20 cellular contexts compared by ENCODE assay signal in the genomic region with DNA sequence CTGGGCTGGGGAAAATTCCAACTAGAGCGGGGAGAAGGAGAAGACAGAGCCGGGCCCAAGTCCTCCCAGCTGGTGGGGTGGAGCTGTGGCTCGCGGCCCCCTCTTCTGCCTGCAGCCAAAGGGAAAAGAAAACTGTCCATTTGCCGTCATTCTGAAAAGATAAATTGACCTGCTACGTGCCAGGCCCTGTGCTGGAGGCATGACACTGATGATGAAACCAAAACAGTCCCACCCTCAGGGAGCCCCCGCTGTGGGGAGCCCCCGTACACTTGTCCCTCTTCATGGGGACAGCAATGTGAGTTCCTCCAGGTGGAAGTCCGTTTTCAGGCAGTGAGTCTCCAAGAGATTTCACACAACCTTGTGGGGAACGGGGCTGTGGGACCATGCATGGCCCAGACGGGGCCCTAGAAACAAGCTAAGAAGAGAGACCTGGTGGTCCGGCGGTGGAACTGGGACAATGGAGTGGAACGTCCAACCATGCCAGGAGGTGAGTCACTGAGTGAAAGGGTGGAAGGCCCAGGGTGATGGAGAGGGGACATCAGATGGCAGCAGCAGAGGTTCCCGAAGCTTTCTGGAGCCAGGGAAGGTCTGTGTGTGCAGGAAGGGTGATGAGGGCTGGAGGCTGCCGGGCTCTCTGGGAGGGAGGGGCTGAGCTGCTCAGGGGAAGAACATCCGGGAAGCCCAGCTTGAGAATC.
DNase-seq lines count a peak whose midpoint lies in the region; FAIRE-seq and TF ChIP-seq lines count a peak whose summit lies in the region.
"Had no signal": no experiment of that assay in that cellular context is flagged by ENCODE, and none has a peak within 500 bp of the region (broad histone marks: within the 10 kb centered on the region; RNA-seq: fewer than 3 reads in every experiment).

No MANE protein-coding gene starts in this region.

- peaks cover 0 to 13% (median 0%) of the 10 kb centered on the region in 4 donors for H3K27me3 ChIP-seq in esophagus muscularis mucosa
- peaks cover 5 to 26% (median 10%) of the 10 kb centered on the region in 5 donors for H3K27me3 ChIP-seq in subcutaneous abdominal adipose tissue (ENCODE audit: control insufficient read depth in 5 of 5, insufficient read depth in 4 of 5, low read length in 5 of 5)
- H3K27me3 ChIP-seq: ascending aorta had no signal

- no peak overlapping the region for H3K9ac ChIP-seq in kidney (ENCODE audit: low read length in 2 of 2)
- no peak overlapping the region for H3K9ac ChIP-seq in subcutaneous abdominal adipose tissue (ENCODE audit: low read length in 5 of 5)

- 73% methylated on average over 17 of the region's 17 CpGs for WGBS in esophagus muscularis mucosa

- TF ChIP-seq POLR2A in esophagus muscularis mucosa (IDR thresholded peaks at IDR 0.05; ENCODE audit: low read depth) = no peak

- no peak overlapping the region for H3K4me3 Mint-ChIP-seq in nephron progenitor cell
- H3K4me3 Mint-ChIP-seq: activated CD4-positive, alpha-beta T cell treated with anti-CD3 and anti-CD28 coated beads, Interleukin-2, amount 10 ng/mL, durations not matched to agents 24 days and 14 days; activated naive CD4-positive, alpha-beta T cell treated with anti-CD3 and anti-CD28 coated beads, Interleukin-2, amount 10 ng/mL, durations not matched to agents 7 days and 5 days had no signal

- H3K9me3 ChIP-seq in esophagus muscularis mucosa = peaks cover 0 to 20% (median 15%) of the 10 kb centered on the region in 4 donors
- H3K9me3 ChIP-seq in kidney (ENCODE audit: control insufficient read depth in 1 of 2, low read length in 2 of 2) = peaks cover 0 to 11% of the 10 kb centered on the region in 2 donors
- peaks cover 6 to 10% (median 7%) of the 10 kb centered on the region in 5 donors for H3K9me3 ChIP-seq in subcutaneous abdominal adipose tissue (ENCODE audit: control insufficient read depth in 5 of 5, low read length in 5 of 5)
- H3K9me3 ChIP-seq: Caco-2 had no signal

- H3K27ac ChIP-seq in esophagus muscularis mucosa (replicated peaks in 1 of 4) (peak overlapping the region; percentile 28 to 48 (median 42)), kidney (ENCODE audit: low read depth in 2 of 2, low read length in 2 of 2) (no peak overlapping the region), subcutaneous abdominal adipose tissue (ENCODE audit: low read depth, low read length) (peak overlapping the region; percentile 41)
- H3K27ac ChIP-seq: ascending aorta had no signal

- FAIRE-seq in kidney (lab: Jason Lieb, UNC) = no peak
- no peak for FAIRE-seq in HTR-8/SVneo (lab: Jason Lieb, UNC)

- no peak for TF ChIP-seq EP300 in esophagus muscularis mucosa (IDR thresholded peaks at IDR 0.05)

- peaks cover 0 to 5% (median 0%) of the 10 kb centered on the region in 4 donors for H3K4me1 ChIP-seq in esophagus muscularis mucosa
- no peaks in the 10 kb centered on the region for H3K4me1 ChIP-seq in kidney (ENCODE audit: control insufficient read depth in 1 of 2, insufficient read depth in 1 of 2, low read depth in 1 of 2, low read length in 2 of 2)
- H3K4me1 ChIP-seq in subcutaneous abdominal adipose tissue (ENCODE audit: control insufficient read depth in 5 of 5, insufficient read depth in 5 of 5, low read length in 5 of 5) = peaks cover 0 to 10% (median 4%) of the 10 kb centered on the region in 5 donors
- H3K4me1 ChIP-seq: ascending aorta, Caco-2, psoas muscle had no signal

- H3K36me3 ChIP-seq in esophagus muscularis mucosa = no peaks in the 10 kb centered on the region
- H3K36me3 ChIP-seq in kidney (ENCODE audit: control insufficient read depth in 1 of 2, insufficient read depth in 2 of 2, low read length in 2 of 2) = no peaks in the 10 kb centered on the region
- H3K36me3 ChIP-seq in subcutaneous abdominal adipose tissue (ENCODE audit: control insufficient read depth in 5 of 5, insufficient read depth in 5 of 5, low read length in 5 of 5) = no peaks in the 10 kb centered on the region
- H3K36me3 ChIP-seq: ascending aorta had no signal

- H3K4me1 Mint-ChIP-seq in nephron progenitor cell = peaks cover 26% of the 10 kb centered on the region
- H3K4me1 Mint-ChIP-seq: activated CD4-positive, alpha-beta T cell treated with anti-CD3 and anti-CD28 coated beads, Interleukin-2, amount 10 ng/mL, durations not matched to agents 24 days and 14 days; activated naive CD4-positive, alpha-beta T cell treated with anti-CD3 and anti-CD28 coated beads, Interleukin-2, amount 10 ng/mL, durations not matched to agents 7 days and 5 days had no signal

- H3K9me3 Mint-ChIP-seq in nephron progenitor cell = peaks cover 46% of the 10 kb centered on the region
- H3K9me3 Mint-ChIP-seq: activated CD4-positive, alpha-beta T cell treated with anti-CD3 and anti-CD28 coated beads, Interleukin-2, amount 10 ng/mL, durations not matched to agents 24 days and 14 days had no signal

- peaks cover 19% of the 10 kb centered on the region for H3K36me3 Mint-ChIP-seq in nephron progenitor cell (ENCODE audit: low read depth)
- H3K36me3 Mint-ChIP-seq: activated naive CD4-positive, alpha-beta T cell treated with anti-CD3 and anti-CD28 coated beads, Interleukin-2, amount 10 ng/mL, durations not matched to agents 7 days and 5 days had no signal

- peaks cover 27% of the 10 kb centered on the region for H3K27me3 Mint-ChIP-seq in nephron progenitor cell (ENCODE audit: low read depth, poor library complexity)
- H3K27me3 Mint-ChIP-seq: activated CD4-positive, alpha-beta T cell treated with anti-CD3 and anti-CD28 coated beads, Interleukin-2, amount 10 ng/mL, durations not matched to agents 24 days and 14 days had no signal

- no peak for TF ChIP-seq CTCF in esophagus muscularis mucosa (IDR thresholded peaks at IDR 0.05)
- no peak for TF ChIP-seq CTCF in kidney (IDR thresholded peaks at IDR 0.05; ENCODE audit: borderline replicate concordance, extremely low read depth, insufficient read depth)
- TF ChIP-seq CTCF in nephron progenitor cell (IDR thresholded peaks at IDR 0.05) = no peak

- DNase-seq in GM03348 (ENCODE audit: low spot score) (peak; percentile 60), esophagus muscularis mucosa (ENCODE audit: extremely low spot score) (no peak), kidney (peak; percentile 54), islet precursor cell (no peak), nephron progenitor cell (no peak), HTR-8/SVneo (ENCODE audit: insufficient read length, low spot score) (no peak), SHP77 treated with DMSO at 0.1 percent for 48 hours (lab: John Stamatoyannopoulos, UW) (no peak)
- DNase-seq: activated CD4-positive, alpha-beta T cell treated with anti-CD3 and anti-CD28 coated beads, Interleukin-2, amount 10 ng/mL, durations not matched to agents 24 days and 14 days; activated naive CD4-positive, alpha-beta T cell treated with anti-CD3 and anti-CD28 coated beads, Interleukin-2, amount 10 ng/mL, durations not matched to agents 7 days and 5 days; AML-193; Caco-2; GOT3; hippocampal formation; Kasumi-1; NCI-H1048; NCI-H2081 treated with DMSO at 0.1 percent for 48 hours; NCI-H510A treated with DMSO at 0.1 percent for 48 hours had no signal

- peak overlapping the region in 1 of 4 donors; percentile 20 for H3K4me3 ChIP-seq in esophagus muscularis mucosa
- H3K4me3 ChIP-seq in kidney (ENCODE audit: low read length in 2 of 2) = no peak overlapping the region
- H3K4me3 ChIP-seq in subcutaneous abdominal adipose tissue (ENCODE audit: low read depth in 1 of 5, low read length in 5 of 5) = peak overlapping the region in 1 of 5 donors; percentile 19
- H3K4me3 ChIP-seq: ascending aorta, psoas muscle had no signal

- intact Hi-C loops in esophagus muscularis mucosa (cut with DNase I) (no loop called here), kidney (cut with DNase I) (no loop called here)

- H3K27ac Mint-ChIP-seq in nephron progenitor cell = no peak overlapping the region
- H3K27ac Mint-ChIP-seq: activated CD4-positive, alpha-beta T cell treated with anti-CD3 and anti-CD28 coated beads, Interleukin-2, amount 10 ng/mL, durations not matched to agents 24 days and 14 days; activated naive CD4-positive, alpha-beta T cell treated with anti-CD3 and anti-CD28 coated beads, Interleukin-2, amount 10 ng/mL, durations not matched to agents 7 days and 5 days had no signal

Comparison
In these comparisons a context has a peak if more than half of its experiments do, and no peak if none do; other contexts are left out.
1. DNase-seq: peak in GM03348 (single experiment) and kidney (single experiment); none in esophagus muscularis mucosa (single experiment), islet precursor cell (single experiment), nephron progenitor cell (single experiment), HTR-8/SVneo (single experiment) and SHP77 treated with DMSO at 0.1 percent for 48 hours (single experiment).
2. H3K27ac ChIP-seq: peak in esophagus muscularis mucosa (4 of 4) and subcutaneous abdominal adipose tissue (single experiment); none in kidney (0 of 2).